ENCODE assay signal across 8 cellular contexts in the genomic region with DNA sequence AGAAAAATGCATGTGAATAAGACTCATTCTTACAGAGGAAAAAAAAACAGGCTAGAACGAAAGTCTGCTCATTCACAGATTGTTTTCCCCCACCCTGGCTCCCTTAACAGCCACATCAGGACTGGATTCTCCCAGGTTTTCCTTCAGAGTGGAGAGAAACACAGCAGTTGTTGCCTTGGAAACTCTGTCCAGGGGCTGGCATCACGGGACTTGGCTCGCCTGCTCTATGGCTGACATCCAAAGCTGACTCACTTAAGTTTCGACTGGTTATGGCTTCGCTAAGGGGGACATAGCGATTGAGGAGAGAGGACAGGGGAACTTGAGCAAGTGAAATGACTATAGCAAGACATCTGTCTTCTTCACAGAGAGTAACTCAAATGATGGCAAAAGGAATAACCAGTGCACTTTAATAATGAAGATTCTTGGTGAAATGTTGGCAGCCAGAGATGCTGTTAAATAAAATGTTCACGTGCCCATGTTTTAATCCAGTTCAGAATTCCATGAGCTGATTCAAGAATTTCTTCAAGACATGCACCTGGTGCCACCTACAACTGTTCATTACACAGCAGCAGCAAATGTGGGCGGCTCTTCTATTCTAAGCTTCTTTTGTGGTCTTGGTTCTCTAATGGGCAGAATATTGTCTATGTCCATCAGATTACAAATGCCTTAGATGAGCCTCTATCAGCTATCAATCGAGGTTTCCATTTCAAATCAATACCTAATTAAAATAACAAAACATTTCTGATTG.
DNase-seq lines count a peak whose midpoint lies in the region; ATAC-seq and TF ChIP-seq lines count a peak whose summit lies in the region.

No MANE protein-coding gene starts in this region.

- ATAC-seq in HG03378 (IDR thresholded peaks at IDR 0.05; ENCODE audit: unreplicated experiment): no peak
- ATAC-seq in HG03135 (IDR thresholded peaks at IDR 0.05; ENCODE audit: unreplicated experiment): no peak
- no peak for ATAC-seq in HG03442 (IDR thresholded peaks at IDR 0.05; ENCODE audit: unreplicated experiment)

- DNase-seq in AG09319 (ENCODE audit: extremely low read depth, low read depth): peak; percentile 67
- DNase-seq in NCI-H2107 (lab: John Stamatoyannopoulos, UW): peak; percentile 20
- peak; percentile 92 for DNase-seq in choroid plexus epithelial cell (ENCODE audit: low read depth)
- peak; percentile 54 for DNase-seq in midbrain (lab: John Stamatoyannopoulos, UW)
- DNase-seq in activated T-cell treated with anti-CD3 and anti-CD28 coated beads, Interleukin-2, amount 50 U/mL, for 48 hours: no peak

- TF ChIP-seq CTCF in AG09319 (IDR thresholded peaks at IDR 0.05; ENCODE audit: low read depth, low read length): no peak
- TF ChIP-seq CTCF in choroid plexus epithelial cell (conservative IDR thresholded peaks at IDR 0.05; ENCODE audit: low read depth, low read length): no peak

- no peak overlapping the region for H3K4me3 ChIP-seq in choroid plexus epithelial cell (ENCODE audit: low read depth, low read length)

Comparison
In these comparisons a context has a peak if more than half of its experiments do, and no peak if none do; other contexts are left out.
1. DNase-seq: peak in AG09319 (single experiment), NCI-H2107 (single experiment), choroid plexus epithelial cell (single experiment) and midbrain (single experiment); none in activated T-cell treated with anti-CD3 and anti-CD28 coated beads, Interleukin-2, amount 50 U/mL, for 48 hours (0 of 2).